22 cellular contexts compared by ENCODE assay signal in genomic region chr20:2162823-2163166, GRCh38.
"Had no signal": no experiment of that assay in that cellular context is flagged by ENCODE, and none has a peak within 500 bp of the region (broad histone marks: within the 10 kb centered on the region; RNA-seq: fewer than 3 reads in every experiment).

No MANE protein-coding gene starts in this region.

- H3K27me3 ChIP-seq: dorsolateral prefrontal cortex, foreskin keratinocyte, gastroesophageal sphincter, heart left ventricle, hepatocyte, spleen, stomach, thyroid gland had no signal

- H3K27me3 Mint-ChIP-seq: naive thymus-derived CD8-positive, alpha-beta T cell had no signal

- H3K4me1 ChIP-seq: foreskin keratinocyte, gastroesophageal sphincter, heart left ventricle, left ventricle myocardium inferior, lower lobe of right lung, parathyroid adenoma, prostate gland, spleen, stomach, thyroid gland had no signal

- ATAC-seq: foreskin keratinocyte; gastroesophageal sphincter; left colon; naive thymus-derived CD8-positive, alpha-beta T cell had no signal

- H3K4me3 Mint-ChIP-seq: naive thymus-derived CD8-positive, alpha-beta T cell; neural crest cell had no signal

- H3K27ac Mint-ChIP-seq: naive thymus-derived CD8-positive, alpha-beta T cell had no signal

- H3K4me3 ChIP-seq: dorsolateral prefrontal cortex, gastroesophageal sphincter, heart left ventricle, hepatocyte, left ventricle myocardium inferior, lower lobe of right lung, prostate gland, skin epidermis, spleen, stomach, thyroid gland had no signal

- H3K27ac ChIP-seq: dorsolateral prefrontal cortex, foreskin keratinocyte, gastroesophageal sphincter, heart left ventricle, hepatocyte, left ventricle myocardium inferior, lower lobe of right lung, parathyroid adenoma, prostate gland, skin epidermis, spleen, stomach, thyroid gland had no signal

- H3K9me3 Mint-ChIP-seq: neural crest cell had no signal

- DNase-seq: cerebellar nuclear complex; dorsolateral prefrontal cortex; effector CD4-positive, alpha-beta T cell; foreskin keratinocyte; heart left ventricle; left colon; left ventricle myocardium inferior; lower lobe of right lung; naive thymus-derived CD8-positive, alpha-beta T cell; right cardiac atrium; stimulated activated CD4-positive, alpha-beta T cell treated with anti-CD3 and anti-CD28 coated beads, Interleukin-4, amount 100 ng/mL, for 4 hours; stimulated activated naive CD4-positive, alpha-beta T cell; stomach; thyroid gland; trophoblast cell had no signal

- H3K9me3 ChIP-seq: gastroesophageal sphincter, heart left ventricle, left ventricle myocardium inferior, lower lobe of right lung, prostate gland, spleen, stomach, thyroid gland had no signal

- H3K4me1 Mint-ChIP-seq: neural crest cell had no signal

- H3K36me3 ChIP-seq: gastroesophageal sphincter, heart left ventricle, left ventricle myocardium inferior, lower lobe of right lung, prostate gland, spleen, stomach, thyroid gland had no signal
